Comparison of ENCODE assay signal across 7 cellular contexts in the genomic region with DNA sequence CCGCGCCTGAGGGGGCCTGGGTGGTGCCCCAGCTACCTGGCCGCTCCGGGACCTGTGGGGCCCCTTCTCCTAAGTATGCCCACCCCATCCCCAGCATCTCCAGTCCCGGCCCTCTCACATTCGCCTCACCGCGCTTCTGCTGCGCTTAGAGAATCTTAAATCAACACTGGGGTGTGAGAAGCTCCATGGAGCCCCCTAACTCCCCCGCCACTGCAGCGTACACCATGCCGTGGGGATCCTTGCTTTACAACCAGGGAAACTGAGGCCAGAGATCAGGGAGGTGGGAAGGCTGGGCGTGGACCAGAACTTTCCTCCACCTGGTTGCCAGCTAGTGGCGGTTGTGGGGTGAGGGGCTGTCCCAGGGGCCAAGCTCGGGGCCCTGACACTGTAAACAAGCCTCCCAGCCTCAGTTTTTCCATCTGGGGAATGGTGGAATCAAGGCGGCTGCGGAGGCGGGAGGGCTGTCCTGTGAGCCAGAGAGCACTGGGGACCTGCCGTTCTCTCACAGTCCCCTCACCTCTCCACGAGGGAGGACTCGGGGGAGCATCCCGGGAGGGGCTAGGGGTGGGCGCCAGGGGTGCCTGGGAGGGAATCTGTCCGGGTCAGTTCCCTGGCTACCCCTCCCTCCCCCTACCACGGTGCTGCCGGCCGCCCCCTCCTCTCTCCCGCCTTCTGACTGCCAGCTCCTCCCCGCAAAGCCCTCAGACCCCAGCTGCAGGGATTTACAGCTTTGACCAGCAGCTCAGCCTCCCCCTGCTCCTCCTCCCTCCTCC.
A peak's percentile ranks its signal among the peaks of the same experiment; 100 is the strongest.
DNase-seq lines count a peak whose midpoint lies in the region; ATAC-seq and TF ChIP-seq lines count a peak whose summit lies in the region.

No MANE protein-coding gene starts in this region.

- no peaks in the 10 kb centered on the region for H3K36me3 ChIP-seq in liver (ENCODE audit: control insufficient read depth in 4 of 4, insufficient read depth in 3 of 4, low read depth in 1 of 4, low read length in 3 of 4)

- H3K9me3 Mint-ChIP-seq in activated naive CD4-positive, alpha-beta T cell treated with anti-CD3 and anti-CD28 coated beads, Interleukin-2, amount 50 U/mL, for 72 hours = peaks cover 0 to 12% of the 10 kb centered on the region in 2 donors

- H3K36me3 Mint-ChIP-seq in activated naive CD4-positive, alpha-beta T cell treated with anti-CD3 and anti-CD28 coated beads, Interleukin-2, amount 50 U/mL, for 72 hours = no peaks in the 10 kb centered on the region

- ATAC-seq in activated naive CD4-positive, alpha-beta T cell treated with anti-CD3 and anti-CD28 coated beads, Interleukin-2, amount 50 U/mL, for 72 hours = peak; percentile 39 to 70

- no peaks in the 10 kb centered on the region for H3K9me3 ChIP-seq in liver (ENCODE audit: control insufficient read depth in 4 of 4, low read length in 3 of 4)

- TF ChIP-seq CTCF in liver (IDR thresholded peaks at IDR 0.05; ENCODE audit: low read depth, low read length, missing input control) = no peak

- DNase-seq in NAMALWA (ENCODE audit: low spot score) (peak; percentile 54), substantia nigra (lab: John Stamatoyannopoulos, UW) (peak in 2 of 49 donors; percentile 64 to 79), NCI-H1417 (lab: John Stamatoyannopoulos, UW) (no peak), NCI-H2196 (lab: John Stamatoyannopoulos, UW; ENCODE audit: unreplicated experiment) (no peak), NCI-H524 (lab: John Stamatoyannopoulos, UW) (no peak)
- peak; percentile 43 to 87 for DNase-seq in activated naive CD4-positive, alpha-beta T cell treated with anti-CD3 and anti-CD28 coated beads, Interleukin-2, amount 50 U/mL, for 72 hours (ENCODE audit: low spot score in 2 of 2)

- no peaks in the 10 kb centered on the region for H3K27me3 ChIP-seq in liver (ENCODE audit: control insufficient read depth in 4 of 4, insufficient read depth in 4 of 4, low read length in 3 of 4)

- 35% methylated on average over 29 of the region's 29 CpGs for WGBS in liver

- peak overlapping the region; percentile 3 to 63 for H3K27ac ChIP-seq in liver (ENCODE audit: low read depth in 1 of 2, low read length in 2 of 2)
- H3K27ac ChIP-seq in substantia nigra (ENCODE audit: low read depth, low read length, poor library complexity, severe bottlenecking) = peak overlapping the region; percentile 96

- H3K4me3 ChIP-seq in liver (ENCODE audit: low read depth in 1 of 3, low read length in 3 of 3) = no peak overlapping the region

- H3K27ac Mint-ChIP-seq in activated naive CD4-positive, alpha-beta T cell treated with anti-CD3 and anti-CD28 coated beads, Interleukin-2, amount 50 U/mL, for 72 hours = peak overlapping the region in 1 of 2 donors; percentile 96

- peak overlapping the region in 1 of 2 donors; percentile 4 for H3K9ac ChIP-seq in liver (ENCODE audit: low read depth in 1 of 2, low read length in 2 of 2)

- H3K4me1 ChIP-seq in liver (ENCODE audit: control insufficient read depth in 4 of 4, insufficient read depth in 4 of 4, low read length in 3 of 4) = peaks cover 12 to 27% (median 21%) of the 10 kb centered on the region in 4 donors

- no peak for TF ChIP-seq RAD21 in liver (IDR thresholded peaks at IDR 0.05)

TF ChIP-seq in liver, 16 proteins besides CTCF, POLR2A, EP300 and RAD21:
- no peak for TF ChIP-seq GABPA (IDR thresholded peaks at IDR 0.05 in 1 of 2, conservative IDR thresholded peaks at IDR 0.05 in 1 of 2)
- no peak for TF ChIP-seq FOXA2 (IDR thresholded peaks at IDR 0.05)
- TF ChIP-seq RXRA (IDR thresholded peaks at IDR 0.05) = no peak
- no peak for TF ChIP-seq EGR1 (IDR thresholded peaks at IDR 0.05; ENCODE audit: low read depth in 2 of 2)
- no peak for TF ChIP-seq JUND (IDR thresholded peaks at IDR 0.05)
- TF ChIP-seq REST (IDR thresholded peaks at IDR 0.05) = no peak
- no peak for TF ChIP-seq SP1 (IDR thresholded peaks at IDR 0.05)
- no peak for TF ChIP-seq MAX (IDR thresholded peaks at IDR 0.05)
- no peak for TF ChIP-seq NR2F2 (IDR thresholded peaks at IDR 0.05)
- TF ChIP-seq, protein P1, sequence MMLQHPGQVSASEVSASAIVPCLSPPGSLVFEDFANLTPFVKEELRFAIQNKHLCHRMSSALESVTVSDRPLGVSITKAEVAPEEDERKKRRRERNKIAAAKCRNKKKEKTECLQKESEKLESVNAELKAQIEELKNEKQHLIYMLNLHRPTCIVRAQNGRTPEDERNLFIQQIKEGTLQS (IDR thresholded peaks at IDR 0.05) = no peak
- no peak for TF ChIP-seq TAF1 (conservative IDR thresholded peaks at IDR 0.05)
- no peak for TF ChIP-seq FOXA1 (IDR thresholded peaks at IDR 0.05)
- TF ChIP-seq ZBTB33 (IDR thresholded peaks at IDR 0.05) = no peak
- no peak for TF ChIP-seq YY1 (IDR thresholded peaks at IDR 0.05)
- no peak for TF ChIP-seq HNF4G (IDR thresholded peaks at IDR 0.05)

Comparison
In these comparisons a context has a peak if more than half of its experiments do, and no peak if none do; other contexts are left out.
1. DNase-seq: peak in NAMALWA (single experiment) and activated naive CD4-positive, alpha-beta T cell treated with anti-CD3 and anti-CD28 coated beads, Interleukin-2, amount 50 U/mL, for 72 hours (2 of 2); none in NCI-H1417 (0 of 3), NCI-H2196 (single experiment) and NCI-H524 (0 of 2).